Comparison of ENCODE assay signal across 15 cellular contexts in genomic region chrX:40189018-40189417, GRCh38.
A peak's percentile ranks its signal among the peaks of the same experiment; 100 is the strongest.
DNase-seq lines count a peak whose midpoint lies in the region; ATAC-seq and TF ChIP-seq lines count a peak whose summit lies in the region.
"Had no signal": no experiment of that assay in that cellular context is flagged by ENCODE, and none has a peak within 500 bp of the region (broad histone marks: within the 10 kb centered on the region; RNA-seq: fewer than 3 reads in every experiment).

No MANE protein-coding gene starts in this region.

- no CpG with 5 or more reads among the region's 8 CpGs for WGBS in trophoblast cell (ENCODE audit: extremely low coverage, insufficient coverage, insufficient read length)

- CTCF ChIA-PET in activated CD8-positive, alpha-beta T cell treated with anti-CD3 and anti-CD28 coated beads for 36 hours (lab: Charles Lee) = no interaction called here
- CTCF ChIA-PET in activated CD8-positive, alpha-beta T cell treated with anti-CD3 and anti-CD28 coated beads, Interleukin-2, amount 10 ng/mL, durations not matched to agents 7 days and 5 days (lab: Charles Lee) = no interaction called here

- H3K9me3 ChIP-seq in trophoblast cell (ENCODE audit: insufficient read depth, low read depth, low read length) (peaks cover 4% of the 10 kb centered on the region), T-helper 17 cell (ENCODE audit: control insufficient read depth, low read length, poor library complexity, severe bottlenecking) (peaks cover 2% of the 10 kb centered on the region)
- H3K9me3 ChIP-seq: Caco-2 had no signal

- H3K18ac ChIP-seq in trophoblast cell (ENCODE audit: low read length) = no peak overlapping the region

- H3K9me3 Mint-ChIP-seq in activated CD8-positive, alpha-beta T cell treated with anti-CD3 and anti-CD28 coated beads for 36 hours = peaks cover 6% of the 10 kb centered on the region
- H3K9me3 Mint-ChIP-seq in activated CD8-positive, alpha-beta T cell treated with anti-CD3 and anti-CD28 coated beads, Interleukin-2, amount 10 ng/mL, durations not matched to agents 7 days and 5 days (ENCODE audit: insufficient read depth) = peaks cover 4% of the 10 kb centered on the region

- no peak overlapping the region for H3K23ac ChIP-seq in trophoblast cell (ENCODE audit: low read length)

- TF ChIP-seq CTCF in activated CD8-positive, alpha-beta T cell treated with anti-CD3 and anti-CD28 coated beads for 36 hours (IDR thresholded peaks at IDR 0.05) = no peak
- TF ChIP-seq CTCF in choroid plexus epithelial cell (conservative IDR thresholded peaks at IDR 0.05; ENCODE audit: low read depth, low read length) = no peak

- H2AK5ac ChIP-seq in trophoblast cell (ENCODE audit: low read length) = no peak overlapping the region

- H3K4me1 ChIP-seq in trophoblast cell (ENCODE audit: control insufficient read depth in 1 of 2, insufficient read depth in 2 of 2, low read length in 2 of 2) = no peaks in the 10 kb centered on the region
- H3K4me1 ChIP-seq: Caco-2, tibial artery had no signal

- H4K91ac ChIP-seq in trophoblast cell (ENCODE audit: low read depth, low read length) = no peak overlapping the region

- no peaks in the 10 kb centered on the region for H3K27me3 Mint-ChIP-seq in activated CD8-positive, alpha-beta T cell treated with anti-CD3 and anti-CD28 coated beads for 36 hours
- H3K27me3 Mint-ChIP-seq in activated CD8-positive, alpha-beta T cell treated with anti-CD3 and anti-CD28 coated beads, Interleukin-2, amount 10 ng/mL, durations not matched to agents 7 days and 5 days (ENCODE audit: low read depth) = peaks cover 2% of the 10 kb centered on the region
- H3K27me3 Mint-ChIP-seq in T-helper 17 cell = no peaks in the 10 kb centered on the region

- H3K4me3 Mint-ChIP-seq in activated CD8-positive, alpha-beta T cell treated with anti-CD3 and anti-CD28 coated beads for 36 hours = no peak overlapping the region
- no peak overlapping the region for H3K4me3 Mint-ChIP-seq in activated CD8-positive, alpha-beta T cell treated with anti-CD3 and anti-CD28 coated beads, Interleukin-2, amount 10 ng/mL, durations not matched to agents 7 days and 5 days
- H3K4me3 Mint-ChIP-seq in T-helper 17 cell = no peak overlapping the region
- H3K4me3 Mint-ChIP-seq: activated CD8-positive, alpha-beta memory T cell treated with anti-CD3 and anti-CD28 coated beads, Interleukin-2, amount 10 ng/mL, durations not matched to agents 7 days and 5 days; activated naive CD4-positive, alpha-beta T cell treated with anti-CD3 and anti-CD28 coated beads, Interleukin-2, amount 10 ng/mL, durations not matched to agents 7 days and 5 days had no signal

- no peak overlapping the region for H3K4me2 ChIP-seq in trophoblast cell (ENCODE audit: low read length)

- H4K8ac ChIP-seq in trophoblast cell (ENCODE audit: low read depth, low read length) = no peak overlapping the region

- no peak overlapping the region for H2AFZ ChIP-seq in trophoblast cell (ENCODE audit: insufficient read depth, low read length, poor library complexity)

- no peak for DNase-seq in activated CD8-positive, alpha-beta T cell treated with anti-CD3 and anti-CD28 coated beads for 36 hours
- no peak for DNase-seq in activated CD8-positive, alpha-beta T cell treated with anti-CD3 and anti-CD28 coated beads, Interleukin-2, amount 10 ng/mL, durations not matched to agents 7 days and 5 days
- DNase-seq in NCI-H69 (lab: John Stamatoyannopoulos, UW) (peak; percentile 17), choroid plexus epithelial cell (ENCODE audit: low read depth) (peak; percentile 17), trophoblast cell (peak; percentile 79 to 87), NCI-H2227 (lab: John Stamatoyannopoulos, UW; ENCODE audit: unreplicated experiment) (no peak), KG1 (lab: John Stamatoyannopoulos, UW) (no peak), T-helper 17 cell (no peak)
- DNase-seq: activated CD8-positive, alpha-beta memory T cell treated with anti-CD3 and anti-CD28 coated beads, Interleukin-2, amount 10 ng/mL, durations not matched to agents 7 days and 5 days; activated naive CD4-positive, alpha-beta T cell treated with anti-CD3 and anti-CD28 coated beads, Interleukin-2, amount 10 ng/mL, durations not matched to agents 7 days and 5 days; Caco-2; head of caudate nucleus; nucleus accumbens; stimulated activated CD4-positive, alpha-beta T cell treated with anti-CD3 and anti-CD28 coated beads, Interleukin-4, amount 100 ng/mL, for 24 hours; tibial artery had no signal

- no peaks in the 10 kb centered on the region for H3K79me1 ChIP-seq in trophoblast cell (ENCODE audit: low read length)

- H3K27me3 ChIP-seq in trophoblast cell (ENCODE audit: insufficient read depth, low read length) = no peaks in the 10 kb centered on the region
- H3K27me3 ChIP-seq: tibial artery had no signal

- peak overlapping the region; percentile 62 for H3K27ac Mint-ChIP-seq in activated CD8-positive, alpha-beta T cell treated with anti-CD3 and anti-CD28 coated beads for 36 hours
- H3K27ac Mint-ChIP-seq in activated CD8-positive, alpha-beta T cell treated with anti-CD3 and anti-CD28 coated beads, Interleukin-2, amount 10 ng/mL, durations not matched to agents 7 days and 5 days = no peak overlapping the region
- no peak overlapping the region for H3K27ac Mint-ChIP-seq in T-helper 17 cell
- H3K27ac Mint-ChIP-seq: activated CD8-positive, alpha-beta memory T cell treated with anti-CD3 and anti-CD28 coated beads, Interleukin-2, amount 10 ng/mL, durations not matched to agents 7 days and 5 days; activated naive CD4-positive, alpha-beta T cell treated with anti-CD3 and anti-CD28 coated beads, Interleukin-2, amount 10 ng/mL, durations not matched to agents 7 days and 5 days had no signal

- H3K4me1 Mint-ChIP-seq in activated CD8-positive, alpha-beta T cell treated with anti-CD3 and anti-CD28 coated beads for 36 hours (ENCODE audit: low read depth) = peaks cover 14% of the 10 kb centered on the region
- H3K4me1 Mint-ChIP-seq in activated CD8-positive, alpha-beta T cell treated with anti-CD3 and anti-CD28 coated beads, Interleukin-2, amount 10 ng/mL, durations not matched to agents 7 days and 5 days (ENCODE audit: low read depth) = peaks cover 2% of the 10 kb centered on the region
- H3K4me1 Mint-ChIP-seq in T-helper 17 cell = no peaks in the 10 kb centered on the region
- H3K4me1 Mint-ChIP-seq: activated naive CD4-positive, alpha-beta T cell treated with anti-CD3 and anti-CD28 coated beads, Interleukin-2, amount 10 ng/mL, durations not matched to agents 7 days and 5 days had no signal

- POLR2A ChIA-PET in activated CD8-positive, alpha-beta T cell treated with anti-CD3 and anti-CD28 coated beads for 36 hours (lab: Charles Lee) = interaction anchor here (1.1 to 2.5 kb wide), 3 partner anchors 12 to 14 kb away, joined by 4 to 13 read pairs (median 4); no protein-coding TSS in a partner anchor
- POLR2A ChIA-PET in activated CD8-positive, alpha-beta T cell treated with anti-CD3 and anti-CD28 coated beads, Interleukin-2, amount 10 ng/mL, durations not matched to agents 7 days and 5 days (lab: Charles Lee) = no interaction called here

- H2BK12ac ChIP-seq in trophoblast cell (ENCODE audit: low read length) = no peak overlapping the region

- no peak overlapping the region for H4K12ac ChIP-seq in trophoblast cell (ENCODE audit: low read depth, low read length)

- H3K9ac ChIP-seq in trophoblast cell (ENCODE audit: low read length) = no peak overlapping the region

- intact Hi-C loops in activated CD8-positive, alpha-beta T cell treated with anti-CD3 and anti-CD28 coated beads for 36 hours (cut with micrococcal nuclease) = no loop called here

- H2BK5ac ChIP-seq in trophoblast cell (ENCODE audit: low read depth, low read length, poor library complexity) = no peak overlapping the region

- H3K36me3 Mint-ChIP-seq in activated CD8-positive, alpha-beta T cell treated with anti-CD3 and anti-CD28 coated beads for 36 hours (ENCODE audit: low read depth) = peaks cover 4% of the 10 kb centered on the region
- peaks cover 4% of the 10 kb centered on the region for H3K36me3 Mint-ChIP-seq in activated CD8-positive, alpha-beta T cell treated with anti-CD3 and anti-CD28 coated beads, Interleukin-2, amount 10 ng/mL, durations not matched to agents 7 days and 5 days (ENCODE audit: low read depth)
- H3K36me3 Mint-ChIP-seq in T-helper 17 cell (ENCODE audit: low read depth) = no peaks in the 10 kb centered on the region

- no peak for ATAC-seq in activated CD8-positive, alpha-beta T cell treated with anti-CD3 and anti-CD28 coated beads for 36 hours
- no peak for ATAC-seq in activated CD8-positive, alpha-beta T cell treated with anti-CD3 and anti-CD28 coated beads, Interleukin-2, amount 10 ng/mL, durations not matched to agents 7 days and 5 days
- ATAC-seq in T-helper 17 cell = no peak
- ATAC-seq: activated CD8-positive, alpha-beta memory T cell treated with anti-CD3 and anti-CD28 coated beads, Interleukin-2, amount 10 ng/mL, durations not matched to agents 7 days and 5 days had no signal

- no peak overlapping the region for H2BK120ac ChIP-seq in trophoblast cell (ENCODE audit: insufficient read depth, low read length, poor library complexity)

- no peak overlapping the region for H3K14ac ChIP-seq in trophoblast cell (ENCODE audit: low read length)

- H3K79me2 ChIP-seq in trophoblast cell (ENCODE audit: control insufficient read depth, insufficient read depth, low read length, poor library complexity) = no peaks in the 10 kb centered on the region

- H3K36me3 ChIP-seq in trophoblast cell (ENCODE audit: control insufficient read depth in 1 of 2, insufficient read depth in 2 of 2, low read length in 2 of 2) = no peaks in the 10 kb centered on the region
- H3K36me3 ChIP-seq: tibial artery had no signal

- no peak overlapping the region for H3K27ac ChIP-seq in trophoblast cell (ENCODE audit: low read depth, low read length)
- H3K27ac ChIP-seq: tibial artery had no signal

- no peak overlapping the region for H3K4ac ChIP-seq in trophoblast cell (ENCODE audit: low read depth, low read length)

- H3K4me3 ChIP-seq in choroid plexus epithelial cell (ENCODE audit: low read depth, low read length) (no peak overlapping the region), trophoblast cell (ENCODE audit: low read depth, low read length) (no peak overlapping the region)
- H3K4me3 ChIP-seq: tibial artery had no signal

Comparison
In these comparisons a context has a peak if more than half of its experiments do, and no peak if none do; other contexts are left out.
1. DNase-seq: peak in NCI-H69 (single experiment), choroid plexus epithelial cell (single experiment) and trophoblast cell (2 of 2); none in activated CD8-positive, alpha-beta T cell treated with anti-CD3 and anti-CD28 coated beads for 36 hours (single experiment), activated CD8-positive, alpha-beta T cell treated with anti-CD3 and anti-CD28 coated beads, Interleukin-2, amount 10 ng/mL, durations not matched to agents 7 days and 5 days (single experiment), NCI-H2227 (single experiment), KG1 (single experiment) and T-helper 17 cell (0 of 3).